ENCODE assay signal across 14 cellular contexts in genomic region chr10:110168601-110169481, GRCh38. TPM values are rescaled to one million over a fixed set of nuclear protein-coding genes. Genes with fewer than 3 reads are reported as not detected.
DNase-seq lines count a peak whose midpoint lies in the region; ATAC-seq and TF ChIP-seq lines count a peak whose summit lies in the region.
"Had no signal": no experiment of that assay in that cellular context is flagged by ENCODE, and none has a peak within 500 bp of the region (broad histone marks: within the 10 kb centered on the region; RNA-seq: fewer than 3 reads in every experiment).

No MANE protein-coding gene starts in this region.

- H3K9me3 ChIP-seq in NT2/D1 (ENCODE audit: insufficient read depth, low read length) (no peaks in the 10 kb centered on the region), right cardiac atrium (ENCODE audit: control insufficient read depth, low read length) (no peaks in the 10 kb centered on the region), testis (no peaks in the 10 kb centered on the region), gastroesophageal sphincter (no peaks in the 10 kb centered on the region)
- H3K9me3 ChIP-seq: stomach had no signal

- intact Hi-C loops in activated naive CD4-positive, alpha-beta T cell treated with anti-CD3 and anti-CD28 coated beads for 36 hours (cut with micrococcal nuclease), result no loop called here
- intact Hi-C loops in right cardiac atrium (cut with DNase I), result no loop called here
- intact Hi-C loops in testis (cut with DNase I; ENCODE audit: low total_unique reads), result no loop called here

- H3K4me1 Mint-ChIP-seq in activated naive CD4-positive, alpha-beta T cell treated with anti-CD3 and anti-CD28 coated beads for 36 hours (ENCODE audit: low read depth), result peaks cover 27% of the 10 kb centered on the region

- no peak overlapping the region for H3K27ac Mint-ChIP-seq in activated naive CD4-positive, alpha-beta T cell treated with anti-CD3 and anti-CD28 coated beads for 36 hours
- H3K27ac Mint-ChIP-seq: memory B cell had no signal

- 9% methylated on average over 10 of the region's 10 CpGs for WGBS in right cardiac atrium
- WGBS in testis, 2 donors, result 26 to 33% methylated on average over 8 to 10 of the region's 10 CpGs
- 31 to 60% methylated on average over 4 of the region's 10 CpGs for WGBS in gastroesophageal sphincter (ENCODE audit: low coverage in 1 of 2), 2 donors

- H3K36me3 ChIP-seq in NT2/D1 (ENCODE audit: insufficient read depth, insufficient read length, low read length), result no peaks in the 10 kb centered on the region
- no peaks in the 10 kb centered on the region for H3K36me3 ChIP-seq in testis (ENCODE audit: low read depth, missing control alignments)
- no peaks in the 10 kb centered on the region for H3K36me3 ChIP-seq in gastroesophageal sphincter
- H3K36me3 ChIP-seq: stomach had no signal

- TF ChIP-seq POLR2A in testis (IDR thresholded peaks at IDR 0.05), result no peak
- TF ChIP-seq POLR2A in gastroesophageal sphincter (IDR thresholded peaks at IDR 0.05), result no peak

- no peak for TF ChIP-seq CTCF in testis (IDR thresholded peaks at IDR 0.05)
- TF ChIP-seq CTCF in gastroesophageal sphincter (IDR thresholded peaks at IDR 0.05), result no peak

- peak; percentile 66 to 81 for ATAC-seq in right cardiac atrium
- no peak for ATAC-seq in gastroesophageal sphincter
- no peak for ATAC-seq in HG02798 (IDR thresholded peaks at IDR 0.05; ENCODE audit: poor library complexity, unreplicated experiment)

- DNase-seq in activated naive CD4-positive, alpha-beta T cell treated with anti-CD3 and anti-CD28 coated beads for 36 hours, result peak; percentile 47
- DNase-seq in activated naive CD4-positive, alpha-beta T cell treated with anti-CD3 and anti-CD28 coated beads, Interleukin-2, amount 50 U/mL, for 16 hours, result no peak
- peak; percentile 55 for DNase-seq in NT2/D1 (ENCODE audit: low read depth, low spot score)
- DNase-seq in right cardiac atrium, result peak in 2 of 3 donors; percentile 27 to 47
- peak; percentile 9 for DNase-seq in testis
- DNase-seq in NCI-H1694 treated with DMSO at 0.1 percent for 48 hours (lab: John Stamatoyannopoulos, UW), result no peak
- DNase-seq: activated CD4-positive, CD25-positive, alpha-beta regulatory T cell treated with anti-CD3 and anti-CD28 coated beads, Interleukin-2, amount 50 U/mL, for 72 hours; AML-193; NCI-H1105 treated with DMSO at 0.1 percent for 48 hours; stomach had no signal

- no peak overlapping the region for H3K4me3 Mint-ChIP-seq in activated naive CD4-positive, alpha-beta T cell treated with anti-CD3 and anti-CD28 coated beads for 36 hours
- H3K4me3 Mint-ChIP-seq: memory B cell had no signal

- H3K36me3 Mint-ChIP-seq in activated naive CD4-positive, alpha-beta T cell treated with anti-CD3 and anti-CD28 coated beads for 36 hours (ENCODE audit: low read depth), result no peaks in the 10 kb centered on the region
- H3K36me3 Mint-ChIP-seq: memory B cell had no signal

- no peak for TF ChIP-seq EP300 in gastroesophageal sphincter (IDR thresholded peaks at IDR 0.05)

- H3K27ac ChIP-seq in right cardiac atrium (ENCODE audit: low read length), result no peak overlapping the region
- H3K27ac ChIP-seq in testis, result no peak overlapping the region
- H3K27ac ChIP-seq in gastroesophageal sphincter, result no peak overlapping the region
- H3K27ac ChIP-seq: skin epidermis, stomach had no signal

- H3K27me3 ChIP-seq in NT2/D1 (ENCODE audit: insufficient read depth, insufficient read length), result peaks cover 88% of the 10 kb centered on the region
- H3K27me3 ChIP-seq in right cardiac atrium (ENCODE audit: control insufficient read depth, insufficient read depth), result no peaks in the 10 kb centered on the region
- no peaks in the 10 kb centered on the region for H3K27me3 ChIP-seq in testis
- H3K27me3 ChIP-seq in gastroesophageal sphincter, result peaks cover 61% of the 10 kb centered on the region

- CTCF ChIA-PET in activated naive CD4-positive, alpha-beta T cell treated with anti-CD3 and anti-CD28 coated beads for 36 hours (lab: Charles Lee), result interaction anchor here (0.6 to 0.9 kb wide), 3 partner anchors 12 to 57 kb away, joined by 3 to 5 read pairs (median 3); no protein-coding TSS in a partner anchor

- peaks cover 65% of the 10 kb centered on the region for H3K27me3 Mint-ChIP-seq in activated naive CD4-positive, alpha-beta T cell treated with anti-CD3 and anti-CD28 coated beads for 36 hours (ENCODE audit: low read depth)

- H3K4me1 ChIP-seq in NT2/D1 (ENCODE audit: insufficient read depth, insufficient read length), result peaks cover 8% of the 10 kb centered on the region
- peaks cover 5% of the 10 kb centered on the region for H3K4me1 ChIP-seq in right cardiac atrium (ENCODE audit: control insufficient read depth, insufficient read depth, low read length)
- peaks cover 9% of the 10 kb centered on the region for H3K4me1 ChIP-seq in testis
- H3K4me1 ChIP-seq in gastroesophageal sphincter, result peaks cover 0 to 21% (median 6%) of the 10 kb centered on the region in 3 donors

- H3K4me3 ChIP-seq in NT2/D1 (ENCODE audit: insufficient read length, low read depth) (no peak overlapping the region), right cardiac atrium (ENCODE audit: low read length) (peak overlapping the region; percentile 27), testis (no peak overlapping the region), gastroesophageal sphincter (no peak overlapping the region)
- H3K4me3 ChIP-seq: skin epidermis, stomach had no signal

- no peak overlapping the region for H3K9ac ChIP-seq in NT2/D1 (ENCODE audit: insufficient read length, low read depth)

- no peaks in the 10 kb centered on the region for H3K9me3 Mint-ChIP-seq in activated naive CD4-positive, alpha-beta T cell treated with anti-CD3 and anti-CD28 coated beads for 36 hours
- H3K9me3 Mint-ChIP-seq: memory B cell had no signal

RNA-seq across cellular contexts. Expression of gene MXI1, which starts 38.6 kb away (rescaled TPM):
- total RNA-seq in activated naive CD4-positive, alpha-beta T cell treated with anti-CD3 and anti-CD28 coated beads for 36 hours, result 10 to 100 TPM; 24.4 to 27.5 TPM
- total RNA-seq in right cardiac atrium, result 10 to 100 TPM; 57.5 to 91.3 (median 62.4) TPM
- polyA plus RNA-seq in right cardiac atrium, result 35.5 TPM
- total RNA-seq in testis, result 10 to 100 TPM; 66.8 to 69.1 TPM
- 42.1 TPM for polyA plus RNA-seq in testis (ENCODE audit: insufficient read depth, low read depth, low replicate concordance)
- total RNA-seq in gastroesophageal sphincter, result 100 to 1,000 TPM; 103 to 279 (median 218) TPM

Comparison
In these comparisons a context has a peak if more than half of its experiments do, and no peak if none do; other contexts are left out.
1. DNase-seq: peak in activated naive CD4-positive, alpha-beta T cell treated with anti-CD3 and anti-CD28 coated beads for 36 hours (single experiment), NT2/D1 (single experiment), right cardiac atrium (2 of 3) and testis (single experiment); none in activated naive CD4-positive, alpha-beta T cell treated with anti-CD3 and anti-CD28 coated beads, Interleukin-2, amount 50 U/mL, for 16 hours (single experiment) and NCI-H1694 treated with DMSO at 0.1 percent for 48 hours (single experiment).
2. ATAC-seq: peak in right cardiac atrium (2 of 2); none in gastroesophageal sphincter (single experiment) and HG02798 (single experiment).